Comparison of ENCODE assay signal across 8 cellular contexts in genomic region chr2:9630001-9630749, GRCh38.
A peak's percentile ranks its signal among the peaks of the same experiment; 100 is the strongest.
DNase-seq lines count a peak whose midpoint lies in the region; ATAC-seq and TF ChIP-seq lines count a peak whose summit lies in the region.

No MANE protein-coding gene starts in this region.

- DNase-seq in NCI-H2227 treated with DMSO at 0.1 percent for 48 hours (lab: John Stamatoyannopoulos, UW) (peak; percentile 80), kidney tubule cell (ENCODE audit: low spot score) (peak; percentile 77)
- peak; percentile 83 for DNase-seq in activated CD4-positive, CD25-positive, alpha-beta regulatory T cell treated with anti-CD3 and anti-CD28 coated beads, Interleukin-2, amount 50 U/mL, for 72 hours
- DNase-seq in central memory CD4-positive, alpha-beta T cell, result peak; percentile 69
- DNase-seq in stimulated activated CD4-positive, alpha-beta T cell treated with anti-CD3 and anti-CD28 coated beads, Interleukin-1b, Interleukin-23, amount 100 ng/mL, for 24 hours (ENCODE audit: low read depth in 4 of 4, low spot score in 1 of 4), result peak; percentile 44 to 73 (median 56)

- no peak for TF ChIP-seq CTCF in 22Rv1 (IDR thresholded peaks at IDR 0.05)

- ATAC-seq in GM18858 (IDR thresholded peaks at IDR 0.05; ENCODE audit: unreplicated experiment), result peak; percentile 23
- ATAC-seq in HG03066 (IDR thresholded peaks at IDR 0.05; ENCODE audit: low read depth, unreplicated experiment), result peak; percentile 44

- H3K27ac ChIP-seq in 22Rv1, result peak overlapping the region; percentile 95

Comparison
In these comparisons a context has a peak if more than half of its experiments do, and no peak if none do; other contexts are left out.
1. Peak in every context shown above with its lines: DNase-seq, ATAC-seq and H3K27ac ChIP-seq.